8 cellular contexts compared by ENCODE assay signal in the genomic region with DNA sequence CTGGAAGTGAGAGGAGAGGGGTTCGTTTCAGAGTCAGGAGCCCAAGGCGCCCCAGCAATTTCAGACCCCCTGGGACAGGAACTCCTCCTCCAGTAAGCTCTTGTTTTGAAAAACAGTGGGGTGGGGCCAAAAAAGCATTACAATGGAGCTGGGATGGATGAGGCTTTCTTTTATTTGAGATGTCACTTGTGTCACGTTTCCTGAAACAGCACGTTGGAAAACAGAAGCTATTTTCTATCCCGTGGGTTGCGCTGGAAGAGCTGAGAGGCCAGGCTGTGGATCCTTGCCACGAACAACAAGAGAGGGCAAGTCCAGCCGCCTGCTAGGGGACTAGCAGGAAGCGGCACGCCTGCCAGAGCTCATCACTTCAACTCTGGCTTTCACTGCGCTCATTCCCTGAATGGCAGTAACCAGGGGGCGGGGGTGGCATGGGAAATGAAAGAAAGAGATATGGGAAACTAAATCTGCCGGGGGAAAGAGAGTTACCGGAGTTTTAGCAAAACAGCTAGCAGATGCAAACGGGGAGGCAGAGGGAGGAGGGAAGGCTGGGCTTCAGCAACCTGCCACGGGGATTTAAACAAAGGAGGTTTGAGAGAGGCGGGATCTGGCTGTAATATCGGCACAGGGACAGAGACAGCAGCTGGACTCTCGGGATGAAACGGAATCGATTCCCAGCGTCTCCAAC. TPM values are rescaled to one million over a fixed set of nuclear protein-coding genes. Genes with fewer than 3 reads are reported as not detected.
DNase-seq lines count a peak whose midpoint lies in the region; ATAC-seq, FAIRE-seq and TF ChIP-seq lines count a peak whose summit lies in the region.

No MANE protein-coding gene starts in this region.

- no peak for FAIRE-seq in RCC 7860 (lab: Jason Lieb, UNC)

- H3K9me3 ChIP-seq in left ventricle myocardium inferior (replicated peaks) = no peaks in the 10 kb centered on the region

- H3K4me3 ChIP-seq in left ventricle myocardium inferior = peak overlapping the region; percentile 55

- DNase-seq in NCI-H345 (lab: John Stamatoyannopoulos, UW) = peak; percentile 63
- DNase-seq in NCI-H345 treated with DMSO at 0.1 percent for 48 hours (lab: John Stamatoyannopoulos, UW; ENCODE audit: unreplicated experiment) = no peak
- DNase-seq in left ventricle myocardium inferior = peak; percentile 65
- peak; percentile 82 for DNase-seq in posterior vena cava (ENCODE audit: low spot score)
- no peak for DNase-seq in RCC 7860 (ENCODE audit: low spot score)
- no peak for DNase-seq in NOMO-1 treated with dmso at 0.1 percent for 144 hours (lab: John Stamatoyannopoulos, UW; ENCODE audit: unreplicated experiment)

- ATAC-seq in GM19023 (IDR thresholded peaks at IDR 0.05; ENCODE audit: unreplicated experiment) = no peak

- intact Hi-C loops in left ventricle myocardium inferior (cut with micrococcal nuclease) = no loop called here
- intact Hi-C loops in posterior vena cava (cut with DNase I) = no loop called here

- TF ChIP-seq CTCF in left ventricle myocardium inferior (IDR thresholded peaks at IDR 0.05; ENCODE audit: borderline replicate concordance) = no peak

- H3K4me1 ChIP-seq in left ventricle myocardium inferior = peaks cover 62% of the 10 kb centered on the region

- peak overlapping the region; percentile 45 for H3K27ac ChIP-seq in angular gyrus (ENCODE audit: low read depth, low read length)
- H3K27ac ChIP-seq in left ventricle myocardium inferior (replicated peaks) = peak overlapping the region; percentile 70

- H3K27me3 ChIP-seq in left ventricle myocardium inferior (ENCODE audit: low read depth) = peaks cover 7% of the 10 kb centered on the region

- no peaks in the 10 kb centered on the region for H3K36me3 ChIP-seq in left ventricle myocardium inferior

RNA-seq across cellular contexts. Expression of gene GCNT2, which starts 34.6 kb away (rescaled TPM):
- total RNA-seq in left ventricle myocardium inferior (49.0 TPM), posterior vena cava (1 to 10 TPM; 1.9 to 2.6 TPM)

Comparison
In these comparisons a context has a peak if more than half of its experiments do, and no peak if none do; other contexts are left out.
1. DNase-seq: peak in NCI-H345 (single experiment), left ventricle myocardium inferior (single experiment) and posterior vena cava (single experiment); none in NCI-H345 treated with DMSO at 0.1 percent for 48 hours (single experiment), RCC 7860 (single experiment) and NOMO-1 treated with dmso at 0.1 percent for 144 hours (single experiment).
2. RNA of gene GCNT2, which starts 34.6 kb away (total RNA-seq): 49.0 TPM in left ventricle myocardium inferior (single experiment); 1.9 to 2.6 TPM in posterior vena cava; every median in the first group is over 10 times any median in the second.